1 cellular context compared by ENCODE assay signal in genomic region chr11:64306876-64307622, GRCh38.
TF ChIP-seq lines count a peak whose summit lies in the region.

No MANE protein-coding gene starts in this region.

TF ChIP-seq in HepG2, 621 proteins besides CTCF, POLR2A, EP300 and RAD21 (continues in another document):
- peak; percentile 49; the same call in 1 of the 2 replicates for TF ChIP-seq ZFY (CRISPR knock-in tag; IDR thresholded peaks at IDR 0.05)
- TF ChIP-seq ZNF776 (CRISPR knock-in tag; IDR thresholded peaks at IDR 0.05) = 0 out of 2 replicates have a peak, but pooled peaks have one; percentile 64
- 0 out of 2 replicates have a peak, but pooled peaks have one; percentile 25 for TF ChIP-seq MXD1 (CRISPR knock-in tag; IDR thresholded peaks at IDR 0.05)
- TF ChIP-seq ZSCAN31 (CRISPR knock-in tag; IDR thresholded peaks at IDR 0.05; ENCODE audit: low read depth) = no peak
- no peak for TF ChIP-seq NR2F6 (IDR thresholded peaks at IDR 0.05)
- TF ChIP-seq NR2F6 (CRISPR knock-in tag; IDR thresholded peaks at IDR 0.05) = 0 out of 2 replicates have a peak, but pooled peaks have one; percentile 28
- no peak for TF ChIP-seq CERS6 (CRISPR knock-in tag; IDR thresholded peaks at IDR 0.05)
- 0 out of 2 replicates have a peak, but pooled peaks have one; percentile 15 for TF ChIP-seq ARID2 (CRISPR knock-in tag; IDR thresholded peaks at IDR 0.05; ENCODE audit: borderline replicate concordance)
- no peak for TF ChIP-seq SIX4 (CRISPR knock-in tag; IDR thresholded peaks at IDR 0.05)
- TF ChIP-seq KIAA2018 (CRISPR knock-in tag; IDR thresholded peaks at IDR 0.05; ENCODE audit: borderline replicate concordance) = no peak
- 0 out of 2 replicates have a peak, but pooled peaks have one; percentile 36 for TF ChIP-seq NR0B2 (CRISPR knock-in tag; IDR thresholded peaks at IDR 0.05)
- TF ChIP-seq SKI (IDR thresholded peaks at IDR 0.05; ENCODE audit: partially characterized antibody) = peak; percentile 21
- no peak for TF ChIP-seq HBP1 (CRISPR knock-in tag; IDR thresholded peaks at IDR 0.05; ENCODE audit: low read depth)
- TF ChIP-seq POGK (CRISPR knock-in tag; conservative IDR thresholded peaks at IDR 0.05) = no peak
- 0 out of 2 replicates have a peak, but pooled peaks have one; percentile 18 for TF ChIP-seq ZNF431 (CRISPR knock-in tag; IDR thresholded peaks at IDR 0.05; ENCODE audit: borderline replicate concordance, low read depth)
- no peak for TF ChIP-seq TBL1XR1 (IDR thresholded peaks at IDR 0.05; ENCODE audit: borderline replicate concordance, low read length, partially characterized antibody)
- peak; percentile 50 for TF ChIP-seq MED8 (CRISPR knock-in tag; IDR thresholded peaks at IDR 0.05; ENCODE audit: insufficient replicate concordance)
- no peak for TF ChIP-seq SSRP1 (CRISPR knock-in tag; IDR thresholded peaks at IDR 0.05)
- TF ChIP-seq PATZ1 (CRISPR knock-in tag; IDR thresholded peaks at IDR 0.05) = peak; percentile 84
- TF ChIP-seq FOXC1 (CRISPR knock-in tag; IDR thresholded peaks at IDR 0.05; ENCODE audit: borderline replicate concordance) = peak; percentile 51; the same call in 1 of the 2 replicates
- TF ChIP-seq ZBTB43 (CRISPR knock-in tag; conservative IDR thresholded peaks at IDR 0.05) = 0 out of 2 replicates have a peak, but pooled peaks have one; percentile 10
- peak; percentile 71; the same call in 1 of the 2 replicates for TF ChIP-seq PAXIP1 (CRISPR knock-in tag; conservative IDR thresholded peaks at IDR 0.05)
- TF ChIP-seq NFKBIZ (CRISPR knock-in tag; IDR thresholded peaks at IDR 0.05) = 0 out of 2 replicates have a peak, but pooled peaks have one; percentile 20
- TF ChIP-seq LCORL (IDR thresholded peaks at IDR 0.05) = no peak
- no peak for TF ChIP-seq LCORL (CRISPR knock-in tag; IDR thresholded peaks at IDR 0.05)
- no peak for TF ChIP-seq ZNF34 (CRISPR knock-in tag; IDR thresholded peaks at IDR 0.05; ENCODE audit: borderline replicate concordance)
- no peak for TF ChIP-seq LRRFIP1 (CRISPR knock-in tag; conservative IDR thresholded peaks at IDR 0.05)
- TF ChIP-seq ZFX (CRISPR knock-in tag; IDR thresholded peaks at IDR 0.05; ENCODE audit: low read depth) = peak; percentile 63; the same call in 1 of the 2 replicates
- TF ChIP-seq RELA (CRISPR knock-in tag; IDR thresholded peaks at IDR 0.05) = no peak
- peak; percentile 87 for TF ChIP-seq RFX5 (IDR thresholded peaks at IDR 0.05; ENCODE audit: low read depth, low read length)
- peak; percentile 42 for TF ChIP-seq AGO2 (optimal IDR thresholded peaks at IDR 0.05; ENCODE audit: low read depth, low read length)
